Comparison of ENCODE assay signal across 8 cellular contexts in genomic region chr3:53255360-53255774, GRCh38. TPM values are rescaled to one million over a fixed set of nuclear protein-coding genes. Genes with fewer than 3 reads are reported as not detected.
DNase-seq lines count a peak whose midpoint lies in the region; ATAC-seq, FAIRE-seq and TF ChIP-seq lines count a peak whose summit lies in the region.
"Had no signal": no experiment of that assay in that cellular context is flagged by ENCODE, and none has a peak within 500 bp of the region (broad histone marks: within the 10 kb centered on the region; RNA-seq: fewer than 3 reads in every experiment).

No MANE protein-coding gene starts in this region.

- DNase-seq in GM18507 (ENCODE audit: extremely low spot score, insufficient read length, low read depth) (peak; percentile 46), hepatocyte (ENCODE audit: low spot score) (peak; percentile 64), medulla oblongata (ENCODE audit: extremely low spot score) (no peak)
- DNase-seq in activated naive CD8-positive, alpha-beta T cell treated with anti-CD3 and anti-CD28 coated beads for 36 hours: peak; percentile 56

- H3K27me3 ChIP-seq in OCI-LY3 (ENCODE audit: low read depth, low read length): no peaks in the 10 kb centered on the region
- no peaks in the 10 kb centered on the region for H3K27me3 ChIP-seq in hepatocyte
- no peaks in the 10 kb centered on the region for H3K27me3 ChIP-seq in skeletal muscle satellite cell (ENCODE audit: control insufficient read depth, insufficient read depth, low read length)

- peak overlapping the region; percentile 96 for H3K4me2 ChIP-seq in OCI-LY3 (ENCODE audit: low read length)
- peak overlapping the region; percentile 99 for H3K4me2 ChIP-seq in hepatocyte
- H3K4me2 ChIP-seq in skeletal muscle satellite cell (ENCODE audit: low read length): peak overlapping the region; percentile 92

- H3K36me3 ChIP-seq in OCI-LY3 (replicated peaks; ENCODE audit: low read depth, low read length): peaks cover 19% of the 10 kb centered on the region
- no peaks in the 10 kb centered on the region for H3K36me3 ChIP-seq in hepatocyte (replicated peaks; ENCODE audit: insufficient read depth, low read depth)
- peaks cover 14% of the 10 kb centered on the region for H3K36me3 ChIP-seq in skeletal muscle satellite cell (ENCODE audit: insufficient read depth, low read length)

- H3K4me3 ChIP-seq in OCI-LY3 (ENCODE audit: low read length) (peak overlapping the region; percentile 87), hepatocyte (peak overlapping the region; percentile 92), skeletal muscle satellite cell (ENCODE audit: low read length) (peak overlapping the region; percentile 93)

- peak overlapping the region; percentile 89 for H3K27ac Mint-ChIP-seq in activated naive CD8-positive, alpha-beta T cell treated with anti-CD3 and anti-CD28 coated beads for 36 hours

- H3K27ac ChIP-seq in OCI-LY3 (ENCODE audit: low read length) (peak overlapping the region; percentile 52), hepatocyte (peak overlapping the region; percentile 92)

- peak; percentile 44 for ATAC-seq in HG02588 (IDR thresholded peaks at IDR 0.05; ENCODE audit: unreplicated experiment)

- under 1% methylated on average over 32 of the region's 49 CpGs for WGBS in hepatocyte (ENCODE audit: low lambda C conversion rate, missing lambda C conversion rate)

- peaks cover 34% of the 10 kb centered on the region for H3K36me3 Mint-ChIP-seq in activated naive CD8-positive, alpha-beta T cell treated with anti-CD3 and anti-CD28 coated beads for 36 hours

- H3K4me3 Mint-ChIP-seq in activated naive CD8-positive, alpha-beta T cell treated with anti-CD3 and anti-CD28 coated beads for 36 hours: peak overlapping the region; percentile 93

- H4K20me1 ChIP-seq in OCI-LY3 (ENCODE audit: insufficient read depth, low read length): peaks cover 44% of the 10 kb centered on the region
- H4K20me1 ChIP-seq in hepatocyte (ENCODE audit: insufficient read depth, poor library complexity, severe bottlenecking): peaks cover 40% of the 10 kb centered on the region

- H3K27me3 Mint-ChIP-seq in activated naive CD8-positive, alpha-beta T cell treated with anti-CD3 and anti-CD28 coated beads for 36 hours: no peaks in the 10 kb centered on the region

- no peaks in the 10 kb centered on the region for H3K9me3 Mint-ChIP-seq in activated naive CD8-positive, alpha-beta T cell treated with anti-CD3 and anti-CD28 coated beads for 36 hours

- H3K4me1 ChIP-seq in OCI-LY3 (ENCODE audit: low read length): peaks cover 13% of the 10 kb centered on the region
- H3K4me1 ChIP-seq in hepatocyte (ENCODE audit: insufficient read depth): peaks cover 21% of the 10 kb centered on the region
- peaks cover 25% of the 10 kb centered on the region for H3K4me1 ChIP-seq in skeletal muscle satellite cell (ENCODE audit: control insufficient read depth, insufficient read depth, low read length)

- H3K9me3 ChIP-seq in OCI-LY3 (ENCODE audit: insufficient read depth, low read length) (no peaks in the 10 kb centered on the region), hepatocyte (ENCODE audit: low read depth) (no peaks in the 10 kb centered on the region), skeletal muscle satellite cell (replicated peaks; ENCODE audit: low read length) (no peaks in the 10 kb centered on the region)

- TF ChIP-seq CTCF in OCI-LY3 (IDR thresholded peaks at IDR 0.05; ENCODE audit: low read depth, low read length) (no peak), hepatocyte (IDR thresholded peaks at IDR 0.05; ENCODE audit: poor library complexity) (no peak)

- H3K9ac ChIP-seq in OCI-LY3 (ENCODE audit: low read length): peak overlapping the region; percentile 89
- H3K9ac ChIP-seq in skeletal muscle satellite cell (ENCODE audit: low read depth, low read length): peak overlapping the region; percentile 91

- no peak overlapping the region for H2AFZ ChIP-seq in OCI-LY3 (ENCODE audit: low read depth, low read length)
- peak overlapping the region; percentile 78 for H2AFZ ChIP-seq in hepatocyte

- no peaks in the 10 kb centered on the region for H3K9me2 ChIP-seq in hepatocyte (replicated peaks; ENCODE audit: insufficient read depth)

- peaks cover 25% of the 10 kb centered on the region for H3K4me1 Mint-ChIP-seq in activated naive CD8-positive, alpha-beta T cell treated with anti-CD3 and anti-CD28 coated beads for 36 hours

- peak; percentile 9 for FAIRE-seq in GM18507 (lab: Jason Lieb, UNC)
- FAIRE-seq: frontal cortex had no signal

- peaks cover 54% of the 10 kb centered on the region for H3K79me2 ChIP-seq in OCI-LY3 (ENCODE audit: low read length)
- H3K79me2 ChIP-seq in hepatocyte: peaks cover 50% of the 10 kb centered on the region

RNA-seq across cellular contexts. Expression of gene TKT, which starts 0.5 kb away (rescaled TPM):
- total RNA-seq in activated naive CD8-positive, alpha-beta T cell treated with anti-CD3 and anti-CD28 coated beads for 36 hours: 100 to 1,000 TPM; 285 to 287 TPM
- total RNA-seq in hepatocyte: 222 and 265 TPM in 2 replicates
- polyA plus RNA-seq in hepatocyte: 136 and 149 TPM in 2 replicates
- 238 and 420 TPM in 2 replicates for total RNA-seq in skeletal muscle satellite cell (2012; rRNA removed)
